8 cellular contexts compared by ENCODE assay signal in the genomic region with DNA sequence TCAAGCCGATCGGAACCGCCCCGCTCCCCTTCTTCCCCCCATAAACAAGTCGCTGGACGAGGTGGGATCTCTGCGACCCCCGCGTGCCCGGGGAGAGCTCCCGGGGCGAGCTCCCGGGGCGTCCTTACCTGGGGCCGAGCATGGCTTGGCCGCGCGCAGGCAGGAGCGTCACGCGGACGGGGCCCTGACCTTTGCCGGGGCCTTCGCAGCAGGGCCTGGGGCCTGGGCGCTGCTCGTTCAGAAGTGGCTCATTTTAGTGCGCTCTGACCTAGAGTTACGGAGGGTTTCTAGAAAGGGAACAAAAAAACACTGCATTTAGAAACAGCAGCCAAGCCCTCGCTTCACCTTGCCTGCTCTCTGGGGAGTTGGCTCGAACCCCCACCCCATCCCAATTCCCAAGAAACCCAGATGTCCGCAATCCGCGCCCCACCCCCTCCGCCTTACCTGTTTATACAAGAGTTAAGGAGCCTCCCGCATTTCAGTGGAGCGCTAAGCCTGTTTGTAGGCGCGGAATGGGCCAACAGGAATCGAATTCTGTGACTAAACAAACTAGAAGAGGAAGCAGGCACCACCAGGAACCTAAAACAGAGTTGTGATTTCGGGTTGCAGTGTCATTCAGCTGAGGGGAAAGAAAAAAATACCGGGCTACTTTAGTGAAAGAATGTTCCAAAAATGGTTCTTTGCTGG. TPM values are rescaled to one million over a fixed set of nuclear protein-coding genes. Genes with fewer than 3 reads are reported as not detected.
DNase-seq lines count a peak whose midpoint lies in the region; ATAC-seq and TF ChIP-seq lines count a peak whose summit lies in the region.

No MANE protein-coding gene starts in this region.

- H3K27ac Mint-ChIP-seq in Calu3 (ENCODE audit: unreplicated experiment), result peak overlapping the region; percentile 98

- H3K4me3 ChIP-seq in adrenal gland (peak overlapping the region in 2 of 4 donors; percentile 67 to 80), stomach (peak overlapping the region; percentile 54 to 57 (median 56))

- peak; percentile 55 for ATAC-seq in GM19438 (IDR thresholded peaks at IDR 0.05; ENCODE audit: low read depth, unreplicated experiment)
- peak; percentile 40 for ATAC-seq in HG03442 (IDR thresholded peaks at IDR 0.05; ENCODE audit: unreplicated experiment)

- no peaks in the 10 kb centered on the region for H3K9me3 Mint-ChIP-seq in Calu3 (ENCODE audit: low read depth, unreplicated experiment)

- BruUV-seq in Calu3 (replicated peaks; lab: Mats Ljungman, UMichigan), result no TSS peak

- intact Hi-C loops in Calu3 (cut with micrococcal nuclease; ENCODE audit: unreplicated experiment) (loop anchor here (2.0 kb wide), 1 partner anchor 88 kb away; no protein-coding TSS in a partner anchor), adrenal gland (cut with DNase I) (no loop called here), stomach (cut with DNase I; ENCODE audit: low total_unique reads) (no loop called here)

- 17 to 33% (median 27%) methylated on average over 13 to 41 of the region's 41 CpGs for WGBS in adrenal gland, 4 donors
- WGBS in stomach, 5 donors, result 11 to 44% (median 22%) methylated on average over 28 to 41 of the region's 41 CpGs

- H3K4me1 Mint-ChIP-seq in Calu3 (ENCODE audit: low read depth, unreplicated experiment), result peaks cover 16% of the 10 kb centered on the region

- CTCF ChIA-PET in Calu3 (lab: Charles Lee), result interaction anchor here (0.8 kb wide), 1 partner anchor 10 kb away, joined by 3 read pairs; no protein-coding TSS in a partner anchor

- no peaks in the 10 kb centered on the region for H3K27me3 Mint-ChIP-seq in Calu3 (ENCODE audit: unreplicated experiment)

- TF ChIP-seq POLR2A in adrenal gland (IDR thresholded peaks at IDR 0.05), result peak; percentile 5 to 37
- no peak for TF ChIP-seq POLR2A in stomach (IDR thresholded peaks at IDR 0.05)

- H3K27me3 ChIP-seq in adrenal gland, result no peaks in the 10 kb centered on the region
- H3K27me3 ChIP-seq in layer of hippocampus (ENCODE audit: control insufficient read depth, insufficient read depth, low read length), result no peaks in the 10 kb centered on the region
- peaks cover 0 to 4% (median 0%) of the 10 kb centered on the region in 3 donors for H3K27me3 ChIP-seq in stomach

- H3K36me3 ChIP-seq in adrenal gland (replicated peaks in 1 of 2) (no peaks in the 10 kb centered on the region), stomach (no peaks in the 10 kb centered on the region)

- H3K4me1 ChIP-seq in adrenal gland (replicated peaks in 1 of 2) (peaks cover 12 to 20% of the 10 kb centered on the region in 2 donors), stomach (peaks cover 9 to 50% (median 25%) of the 10 kb centered on the region in 4 donors)

- DNase-seq in Calu3 (peak; percentile 65), adrenal gland (peak; percentile 69 to 79 (median 72)), stomach (peak; percentile 87), GOT3 (lab: John Stamatoyannopoulos, UW) (no peak), NCI-H2107 (lab: John Stamatoyannopoulos, UW) (no peak)

- TF ChIP-seq CTCF in Calu3 (IDR thresholded peaks at IDR 0.05; ENCODE audit: unreplicated experiment) (no peak), adrenal gland (IDR thresholded peaks at IDR 0.05) (no peak), stomach (IDR thresholded peaks at IDR 0.05) (no peak)

- no peak for TF ChIP-seq EP300 in stomach (IDR thresholded peaks at IDR 0.05)

- H3K36me3 Mint-ChIP-seq in Calu3 (ENCODE audit: insufficient read depth, unreplicated experiment), result peaks cover 51% of the 10 kb centered on the region

- H3K9me3 ChIP-seq in adrenal gland (replicated peaks in 1 of 3) (no peaks in the 10 kb centered on the region), stomach (no peaks in the 10 kb centered on the region)

- H3K4me3 Mint-ChIP-seq in Calu3 (ENCODE audit: low read depth, unreplicated experiment), result peak overlapping the region; percentile 94

- peak overlapping the region; percentile 95 to 99 (median 96) for H3K27ac ChIP-seq in adrenal gland
- H3K27ac ChIP-seq in layer of hippocampus (ENCODE audit: low read depth, low read length), result peak overlapping the region; percentile 75
- H3K27ac ChIP-seq in stomach, result peak overlapping the region; percentile 90 to 98 (median 93)

RNA-seq across cellular contexts. Expression of gene RBM47, which starts 0.8 kb away (rescaled TPM):
- total RNA-seq in Calu3 (2022), result 86.6 and 106 TPM in 2 replicates
- total RNA-seq in adrenal gland, result 100 to 1,000 TPM; 143 to 370 (median 175) TPM
- 100 to 1,000 TPM in 1 of 3 donors, 10 to 100 TPM in 2; 25.7 to 117 (median 26.0) TPM for polyA plus RNA-seq in adrenal gland
- total RNA-seq in stomach, result 100 to 1,000 TPM; 124 to 448 (median 207) TPM
- polyA plus RNA-seq in stomach, result 10 to 100 TPM; 18.5 to 66.9 (median 34.5) TPM

Comparison
In these comparisons a context has a peak if more than half of its experiments do, and no peak if none do; other contexts are left out.
1. DNase-seq: peak in Calu3 (single experiment), adrenal gland (7 of 7) and stomach (single experiment); none in GOT3 (single experiment) and NCI-H2107 (single experiment).
2. POLR2A ChIP-seq: peak in adrenal gland (2 of 2); none in stomach (0 of 4).
3. Peak in every context shown above with its lines, with median percentiles within 50 percentile points of each other: H3K27ac ChIP-seq.